18 cellular contexts compared by ENCODE assay signal in the genomic region with DNA sequence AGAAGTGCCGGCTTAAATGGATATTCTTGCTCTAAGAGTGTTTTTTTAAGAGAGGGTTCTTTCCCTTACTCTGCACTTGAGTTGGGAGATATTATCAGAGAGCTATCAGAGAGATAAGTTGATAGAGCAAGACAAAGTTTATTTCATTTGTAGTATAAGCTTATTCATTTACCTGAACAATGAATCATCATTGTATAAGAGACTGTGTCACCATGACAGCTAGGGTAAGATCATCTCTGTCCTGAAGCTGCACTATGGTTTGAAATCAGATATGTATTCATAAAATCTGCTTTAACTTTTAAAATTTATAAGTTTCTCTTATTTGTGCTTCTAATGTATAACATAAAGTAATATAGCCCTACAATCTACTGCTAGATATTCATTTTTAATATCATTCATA.
DNase-seq lines count a peak whose midpoint lies in the region; ATAC-seq and TF ChIP-seq lines count a peak whose summit lies in the region.
"Had no signal": no experiment of that assay in that cellular context is flagged by ENCODE, and none has a peak within 500 bp of the region (broad histone marks: within the 10 kb centered on the region; RNA-seq: fewer than 3 reads in every experiment).

No MANE protein-coding gene starts in this region.

- no peaks in the 10 kb centered on the region for H3F3A ChIP-seq in PC-3 (ENCODE audit: low read length, unreplicated experiment)

- POLR2A ChIA-PET in PC-3 (lab: Charles Lee; ENCODE audit: unreplicated experiment) = no interaction called here

- DNase-seq in Caki2 (ENCODE audit: low read depth) (peak; percentile 22), PC-3 (no peak), SK-N-DZ (ENCODE audit: low spot score) (peak; percentile 7), kidney tubule cell (ENCODE audit: low spot score) (peak; percentile 6), DMS79 treated with DMSO at 0.1 percent for 48 hours (lab: John Stamatoyannopoulos, UW) (no peak), body of pancreas (no peak), D341Med (ENCODE audit: low spot score) (no peak)
- DNase-seq: Calu3; CD4-positive, alpha-beta memory T cell; DMS 273 treated with DMSO at 0.1 percent for 48 hours; DMS79; GF-D8; HCEC 1CT; IMR-90 had no signal

- no peak overlapping the region for H2AFZ ChIP-seq in PC-3 (ENCODE audit: low read length)
- H2AFZ ChIP-seq: GM23338 had no signal

- no peak for TF ChIP-seq POLR2A in body of pancreas (IDR thresholded peaks at IDR 0.05)

- no peak for TF ChIP-seq CTCF in PC-3 (conservative IDR thresholded peaks at IDR 0.05; ENCODE audit: low read depth, low read length)
- TF ChIP-seq CTCF in body of pancreas (IDR thresholded peaks at IDR 0.05) = no peak

- H3K27me3 ChIP-seq in PC-3 (ENCODE audit: low read length) = 0 out of 2 replicates have a peak, but pooled peaks cover 3% of the 10 kb centered on the region
- no peaks in the 10 kb centered on the region for H3K27me3 ChIP-seq in body of pancreas
- H3K27me3 ChIP-seq: BLaER1 had no signal

- H3K4me2 ChIP-seq in PC-3 (ENCODE audit: low read length) = no peak overlapping the region
- H3K4me2 ChIP-seq: BLaER1, GM23338 had no signal

- H3K36me3 ChIP-seq in PC-3 (ENCODE audit: low read depth, low read length) (no peaks in the 10 kb centered on the region), body of pancreas (replicated peaks in 1 of 2; ENCODE audit: insufficient read depth in 1 of 2, low read depth in 2 of 2) (no peaks in the 10 kb centered on the region)
- H3K36me3 ChIP-seq: BLaER1 had no signal

- no peaks in the 10 kb centered on the region for H4K20me1 ChIP-seq in PC-3 (ENCODE audit: low read length)
- H4K20me1 ChIP-seq: BLaER1 had no signal

- CTCF ChIA-PET in PC-3 (lab: Charles Lee) = no interaction called here

- 39 to 41% methylated on average over 1 of the region's 1 CpG for WGBS in body of pancreas, 2 donors

- H3K27ac ChIP-seq in PC-3 (ENCODE audit: low read length) (no peak overlapping the region), body of pancreas (no peak overlapping the region)
- H3K27ac ChIP-seq: BLaER1, HL-60 had no signal

- no peaks in the 10 kb centered on the region for H3K79me2 ChIP-seq in PC-3 (ENCODE audit: low read length)

- in situ Hi-C loops in Caki2 (cut with HindIII; ENCODE audit: low pct_unique_long_range_greater_than_20kb, low sequenced_read_pairs) = no loop called here

- H3K9ac ChIP-seq in PC-3 (ENCODE audit: low read length) = no peak overlapping the region
- H3K9ac ChIP-seq: BLaER1 had no signal

- H3K4me3 ChIP-seq in PC-3 (ENCODE audit: low read length) (no peak overlapping the region), body of pancreas (no peak overlapping the region)
- H3K4me3 ChIP-seq: BLaER1, GM23338, K562 had no signal

- H3K9me3 ChIP-seq in PC-3 (ENCODE audit: low read length) (no peaks in the 10 kb centered on the region), body of pancreas (no peaks in the 10 kb centered on the region)
- H3K9me3 ChIP-seq: BLaER1 had no signal

- no peaks in the 10 kb centered on the region for H3K9me2 ChIP-seq in PC-3 (replicated peaks; ENCODE audit: low read length)

- intact Hi-C loops in PC-3 (cut with micrococcal nuclease) = no loop called here
- intact Hi-C loops in body of pancreas (cut with DNase I) = no loop called here

- ATAC-seq in PC-3 = peak; percentile 57; the same call in 1 of the 2 replicates
- ATAC-seq in body of pancreas = no peak
- ATAC-seq: GM23338, K562 had no signal

- H3K4me1 ChIP-seq in PC-3 (ENCODE audit: insufficient read depth, low read length) (no peaks in the 10 kb centered on the region), body of pancreas (no peaks in the 10 kb centered on the region)
- H3K4me1 ChIP-seq: BLaER1 had no signal

- no TSS peak for BruUV-seq in PC-3 (replicated peaks; lab: Mats Ljungman, UMichigan)

Comparison
In these comparisons a context has a peak if more than half of its experiments do, and no peak if none do; other contexts are left out.
1. DNase-seq: peak in Caki2 (single experiment), SK-N-DZ (single experiment) and kidney tubule cell (single experiment); none in PC-3 (single experiment), DMS79 treated with DMSO at 0.1 percent for 48 hours (single experiment), body of pancreas (0 of 4) and D341Med (single experiment).